Comparison of ENCODE assay signal across 8 cellular contexts in genomic region chr1:16055613-16056520, GRCh38. TPM values are rescaled to one million over a fixed set of nuclear protein-coding genes. Genes with fewer than 3 reads are reported as not detected.
DNase-seq lines count a peak whose midpoint lies in the region; ATAC-seq and TF ChIP-seq lines count a peak whose summit lies in the region.

No MANE protein-coding gene starts in this region.

- H3K4me2 ChIP-seq in Karpas-422 (ENCODE audit: low read depth, low read length, poor library complexity, severe bottlenecking), result no peak overlapping the region

- H2AFZ ChIP-seq in Karpas-422 (ENCODE audit: low read length), result no peak overlapping the region

- intact Hi-C loops in Panc1 (cut with micrococcal nuclease; ENCODE audit: unreplicated experiment), result loop anchor here (2.0 kb wide), 2 partner anchors 23 to 47 kb away; no protein-coding TSS in a partner anchor

- peak; percentile 70 for ATAC-seq in GM18907 (IDR thresholded peaks at IDR 0.05; ENCODE audit: unreplicated experiment)
- ATAC-seq in Panc1, result peak; percentile 88
- peak; percentile 95 to 96 for ATAC-seq in activated T-cell treated with anti-CD3 and anti-CD28 coated beads, Interleukin-2, amount 50 U/mL, for 4 hours
- peak; percentile 92 for ATAC-seq in stimulated activated naive CD8-positive, alpha-beta T cell treated with anti-CD3 and anti-CD28 coated beads, Interleukin-15, amount 100 ng/mL, for 72 hours

- H3K36me3 ChIP-seq in Karpas-422 (ENCODE audit: insufficient read depth, low read length) (no peaks in the 10 kb centered on the region), Panc1 (ENCODE audit: control insufficient read depth, insufficient read depth, low read length) (no peaks in the 10 kb centered on the region)

- DNase-seq in ACHN (peak; percentile 82), Karpas-422 (peak; percentile 93), Panc1 (ENCODE audit: low read depth, low spot score) (peak; percentile 76), fibroblast of mammary gland (ENCODE audit: low read depth) (peak; percentile 67), neural crest cell (ENCODE audit: low read depth, low spot score) (peak; percentile 95)
- DNase-seq in activated T-cell treated with anti-CD3 and anti-CD28 coated beads, Interleukin-2, amount 50 U/mL, for 4 hours, result peak; percentile 85
- peak; percentile 85 to 87 for DNase-seq in stimulated activated naive CD8-positive, alpha-beta T cell treated with anti-CD3 and anti-CD28 coated beads, Interleukin-15, amount 100 ng/mL, for 72 hours

- no peaks in the 10 kb centered on the region for H3K27me3 ChIP-seq in Karpas-422 (ENCODE audit: low read length)
- no peaks in the 10 kb centered on the region for H3K27me3 ChIP-seq in Panc1 (ENCODE audit: control insufficient read depth, insufficient read depth, low read length)

- no peaks in the 10 kb centered on the region for H3K36me3 Mint-ChIP-seq in activated T-cell treated with anti-CD3 and anti-CD28 coated beads, Interleukin-2, amount 50 U/mL, for 4 hours (ENCODE audit: insufficient read depth)
- no peaks in the 10 kb centered on the region for H3K36me3 Mint-ChIP-seq in neural crest cell (ENCODE audit: low read depth)

- H3K4me1 ChIP-seq in Karpas-422 (ENCODE audit: low read length), result peaks cover 7% of the 10 kb centered on the region
- H3K4me1 ChIP-seq in Panc1 (ENCODE audit: control insufficient read depth, insufficient read depth, low read length), result no peaks in the 10 kb centered on the region

- H3K4me3 ChIP-seq in Karpas-422 (ENCODE audit: low read length), result no peak overlapping the region
- no peak overlapping the region for H3K4me3 ChIP-seq in Panc1 (ENCODE audit: low read depth in 2 of 2, low read length in 2 of 2)
- no peak overlapping the region for H3K4me3 ChIP-seq in fibroblast of mammary gland (ENCODE audit: control insufficient read depth, low read depth, low read length)

- H3K9me2 ChIP-seq in Karpas-422 (replicated peaks; ENCODE audit: insufficient read depth, low read length), result no peaks in the 10 kb centered on the region

- 0 out of 2 replicates have a peak, but pooled peaks cover 3% of the 10 kb centered on the region for H4K20me1 ChIP-seq in Karpas-422 (ENCODE audit: insufficient read depth, low read depth, low read length)

- in situ Hi-C loops in ACHN (cut with HindIII; ENCODE audit: low pct_ligation_motif_present, low pct_unique_long_range_greater_than_20kb, low sequenced_read_pairs), result no loop called here
- in situ Hi-C loops in Panc1 (cut with HindIII; ENCODE audit: low pct_unique_long_range_greater_than_20kb, low sequenced_read_pairs), result no loop called here

- H3K27ac ChIP-seq in Karpas-422 (ENCODE audit: low read length) (no peak overlapping the region), Panc1 (ENCODE audit: low read length) (no peak overlapping the region)

- CTCF ChIA-PET in Panc1 (lab: Charles Lee), result interaction anchor here (0.6 to 0.9 kb wide), 2 partner anchors 126 to 261 kb away, joined by 3 to 4 read pairs; no protein-coding TSS in a partner anchor

- H3K9me3 Mint-ChIP-seq in activated T-cell treated with anti-CD3 and anti-CD28 coated beads, Interleukin-2, amount 50 U/mL, for 4 hours, result no peaks in the 10 kb centered on the region
- no peaks in the 10 kb centered on the region for H3K9me3 Mint-ChIP-seq in neural crest cell
- no peaks in the 10 kb centered on the region for H3K9me3 Mint-ChIP-seq in stimulated activated naive CD8-positive, alpha-beta T cell treated with anti-CD3 and anti-CD28 coated beads, Interleukin-15, amount 100 ng/mL, for 72 hours

- no TSS peak for BruUV-seq in Panc1 (replicated peaks; lab: Mats Ljungman, UMichigan)

- H3K27me3 Mint-ChIP-seq in activated T-cell treated with anti-CD3 and anti-CD28 coated beads, Interleukin-2, amount 50 U/mL, for 4 hours (ENCODE audit: low read depth), result no peaks in the 10 kb centered on the region
- peaks cover 5% of the 10 kb centered on the region for H3K27me3 Mint-ChIP-seq in neural crest cell (ENCODE audit: low read depth)
- peaks cover 20% of the 10 kb centered on the region for H3K27me3 Mint-ChIP-seq in stimulated activated naive CD8-positive, alpha-beta T cell treated with anti-CD3 and anti-CD28 coated beads, Interleukin-15, amount 100 ng/mL, for 72 hours

- H3K4me3 Mint-ChIP-seq in activated T-cell treated with anti-CD3 and anti-CD28 coated beads, Interleukin-2, amount 50 U/mL, for 4 hours, result no peak overlapping the region
- no peak overlapping the region for H3K4me3 Mint-ChIP-seq in neural crest cell
- no peak overlapping the region for H3K4me3 Mint-ChIP-seq in stimulated activated naive CD8-positive, alpha-beta T cell treated with anti-CD3 and anti-CD28 coated beads, Interleukin-15, amount 100 ng/mL, for 72 hours

- no peak overlapping the region for H3K9ac ChIP-seq in Karpas-422 (ENCODE audit: low read length)

- POLR2A ChIA-PET in Panc1 (lab: Charles Lee), result no interaction called here

- no peaks in the 10 kb centered on the region for H3K4me1 Mint-ChIP-seq in activated T-cell treated with anti-CD3 and anti-CD28 coated beads, Interleukin-2, amount 50 U/mL, for 4 hours (ENCODE audit: low read depth)
- peaks cover 6% of the 10 kb centered on the region for H3K4me1 Mint-ChIP-seq in neural crest cell
- peaks cover 8% of the 10 kb centered on the region for H3K4me1 Mint-ChIP-seq in stimulated activated naive CD8-positive, alpha-beta T cell treated with anti-CD3 and anti-CD28 coated beads, Interleukin-15, amount 100 ng/mL, for 72 hours

- TF ChIP-seq CTCF in Panc1 (IDR thresholded peaks at IDR 0.05) (peak; percentile 100), fibroblast of mammary gland (conservative IDR thresholded peaks at IDR 0.05; ENCODE audit: control insufficient read depth, insufficient read depth, low read depth, low read length) (peak; percentile 92), neural crest cell (conservative IDR thresholded peaks at IDR 0.05) (peak; percentile 88)

- H3K9me3 ChIP-seq in Karpas-422 (ENCODE audit: low read length) (no peaks in the 10 kb centered on the region), Panc1 (ENCODE audit: control insufficient read depth, insufficient read depth, low read depth, low read length) (no peaks in the 10 kb centered on the region)

- no peaks in the 10 kb centered on the region for H3K79me2 ChIP-seq in Karpas-422 (ENCODE audit: low read length)

- H3K27ac Mint-ChIP-seq in neural crest cell (ENCODE audit: unreplicated experiment), result no peak overlapping the region
- no peak overlapping the region for H3K27ac Mint-ChIP-seq in stimulated activated naive CD8-positive, alpha-beta T cell treated with anti-CD3 and anti-CD28 coated beads, Interleukin-15, amount 100 ng/mL, for 72 hours

RNA-seq across cellular contexts. Expression of gene CLCNKB, which starts 12.3 kb away (rescaled TPM):
- not detected in 2 replicates for total RNA-seq in Karpas-422 (2014; rRNA removed; shearing (Covaris generic); ENCODE audit: low replicate concordance)
- not detected for total RNA-seq in Panc1 (2021; ENCODE audit: unreplicated experiment)
- not detected for polyA plus RNA-seq in Panc1 (2012; ENCODE audit: insufficient read length)
- total RNA-seq in activated T-cell treated with anti-CD3 and anti-CD28 coated beads, Interleukin-2, amount 50 U/mL, for 4 hours, result not detected
- total RNA-seq in neural crest cell, result 0.30 TPM in 2 replicates

RNA-seq across cellular contexts. Expression of gene FAM131C, which starts 17.6 kb away (rescaled TPM):
- not detected in 2 replicates for total RNA-seq in Karpas-422 (2014; rRNA removed; shearing (Covaris generic); ENCODE audit: low replicate concordance)
- total RNA-seq in Panc1 (2021; ENCODE audit: unreplicated experiment), result 3.4 TPM
- 6.9 TPM for polyA plus RNA-seq in Panc1 (2012; ENCODE audit: insufficient read length)
- total RNA-seq in activated T-cell treated with anti-CD3 and anti-CD28 coated beads, Interleukin-2, amount 50 U/mL, for 4 hours, result under 1 TPM in 2 of 3 donors, not detected in 1; 0.20 to 0.24 TPM
- total RNA-seq in neural crest cell, result 0.48 and 0.68 TPM in 2 replicates

RNA-seq across cellular contexts. Expression of gene CLCNKA, which starts 34.0 kb away (rescaled TPM):
- not detected in 2 replicates for total RNA-seq in Karpas-422 (2014; rRNA removed; shearing (Covaris generic); ENCODE audit: low replicate concordance)
- total RNA-seq in Panc1 (2021; ENCODE audit: unreplicated experiment), result 0.57 TPM
- polyA plus RNA-seq in Panc1 (2012; ENCODE audit: insufficient read length), result 0.63 TPM
- not detected for total RNA-seq in activated T-cell treated with anti-CD3 and anti-CD28 coated beads, Interleukin-2, amount 50 U/mL, for 4 hours
- total RNA-seq in neural crest cell, result not detected in 2 replicates

RNA-seq across cellular contexts. Expression of gene HSPB7, which starts 38.0 kb away (rescaled TPM):
- total RNA-seq in Karpas-422 (2014; rRNA removed; shearing (Covaris generic); ENCODE audit: low replicate concordance), result not detected in 2 replicates
- 0.10 TPM for total RNA-seq in Panc1 (2021; ENCODE audit: unreplicated experiment)
- 0.17 TPM for polyA plus RNA-seq in Panc1 (2012; ENCODE audit: insufficient read length)
- total RNA-seq in activated T-cell treated with anti-CD3 and anti-CD28 coated beads, Interleukin-2, amount 50 U/mL, for 4 hours, result under 1 TPM; 0.16 to 0.43 (median 0.24) TPM
- total RNA-seq in neural crest cell, result not detected in 2 replicates

RNA-seq across cellular contexts. Expression of gene SRARP, which starts 51.8 kb away (rescaled TPM):
- total RNA-seq in Karpas-422 (2014; rRNA removed; shearing (Covaris generic); ENCODE audit: low replicate concordance), result 0.04 TPM in 1 of 2 replicates, not detected in the other
- total RNA-seq in Panc1 (2021; ENCODE audit: unreplicated experiment), result not detected
- polyA plus RNA-seq in Panc1 (2012; ENCODE audit: insufficient read length), result not detected
- not detected for total RNA-seq in activated T-cell treated with anti-CD3 and anti-CD28 coated beads, Interleukin-2, amount 50 U/mL, for 4 hours
- total RNA-seq in neural crest cell, result not detected in 2 replicates
